2 cellular contexts compared by ENCODE assay signal in genomic region chr19:36089847-36090246, GRCh38.
TF ChIP-seq lines count a peak whose summit lies in the region.

No MANE protein-coding gene starts in this region.

TF ChIP-seq in HEK293, 187 proteins besides CTCF, POLR2A, EP300 and RAD21:
- TF ChIP-seq ZNF677 (tag by site-specific recombination; IDR thresholded peaks at IDR 0.05): no peak
- no peak for TF ChIP-seq ZNF623 (tag by site-specific recombination; IDR thresholded peaks at IDR 0.05)
- TF ChIP-seq ZBTB26 (tag by site-specific recombination; optimal IDR thresholded peaks at IDR 0.05): peak; percentile 1
- TF ChIP-seq ZNF792 (tag by site-specific recombination; IDR thresholded peaks at IDR 0.05): no peak
- no peak for TF ChIP-seq ZNF280C (tag by site-specific recombination; IDR thresholded peaks at IDR 0.05)
- no peak for TF ChIP-seq IKZF3 (tag by site-specific recombination; IDR thresholded peaks at IDR 0.05)
- no peak for TF ChIP-seq ZNF548 (tag by site-specific recombination; IDR thresholded peaks at IDR 0.05)
- no peak for TF ChIP-seq ZSCAN16 (tag by site-specific recombination; IDR thresholded peaks at IDR 0.05)
- peak; percentile 57; the same call in 1 of the 2 replicates for TF ChIP-seq SCRT2 (tag by site-specific recombination; IDR thresholded peaks at IDR 0.05)
- no peak for TF ChIP-seq ZNF302 (tag by site-specific recombination; IDR thresholded peaks at IDR 0.05; ENCODE audit: low read depth)
- TF ChIP-seq ZNF48 (tag by site-specific recombination; IDR thresholded peaks at IDR 0.05): no peak
- TF ChIP-seq ZNF433 (tag by site-specific recombination; IDR thresholded peaks at IDR 0.05; ENCODE audit: low read depth): no peak
- TF ChIP-seq TSHZ1 (tag by site-specific recombination; IDR thresholded peaks at IDR 0.05; ENCODE audit: borderline replicate concordance): no peak
TF ChIP-seq in HEK293: peak in this region for 2.

TF ChIP-seq in WTC11, 78 proteins besides CTCF, POLR2A, EP300 and RAD21:
- no peak for TF ChIP-seq TP53 (CRISPR knock-in tag; IDR thresholded peaks at IDR 0.05)
- no peak for TF ChIP-seq PRRX2 (CRISPR knock-in tag; IDR thresholded peaks at IDR 0.05)
- TF ChIP-seq AR (CRISPR knock-in tag; IDR thresholded peaks at IDR 0.05): no peak
- no peak for TF ChIP-seq JAZF1 (CRISPR knock-in tag; IDR thresholded peaks at IDR 0.05)
- no peak for TF ChIP-seq ZNF512 (CRISPR knock-in tag; IDR thresholded peaks at IDR 0.05; ENCODE audit: borderline replicate concordance)
- TF ChIP-seq IRF2 (CRISPR knock-in tag; IDR thresholded peaks at IDR 0.05; ENCODE audit: borderline replicate concordance, low read depth): no peak
- TF ChIP-seq CREB1 (CRISPR knock-in tag; IDR thresholded peaks at IDR 0.05): no peak
- no peak for TF ChIP-seq ZNF121 (CRISPR knock-in tag; IDR thresholded peaks at IDR 0.05)
- no peak for TF ChIP-seq JUN (CRISPR knock-in tag; IDR thresholded peaks at IDR 0.05)
- TF ChIP-seq E2F1 (CRISPR knock-in tag; IDR thresholded peaks at IDR 0.05): no peak
- TF ChIP-seq ZNF263 (CRISPR knock-in tag; IDR thresholded peaks at IDR 0.05; ENCODE audit: low read depth): no peak
- no peak for TF ChIP-seq AFF4 (CRISPR knock-in tag; IDR thresholded peaks at IDR 0.05; ENCODE audit: borderline replicate concordance)
- TF ChIP-seq HMGXB4 (CRISPR knock-in tag; IDR thresholded peaks at IDR 0.05): no peak
- no peak for TF ChIP-seq EMX1 (CRISPR knock-in tag; IDR thresholded peaks at IDR 0.05)
- no peak for TF ChIP-seq FOXP1 (CRISPR knock-in tag; IDR thresholded peaks at IDR 0.05; ENCODE audit: borderline replicate concordance)
TF ChIP-seq in WTC11: peak in this region for 0.
